ENCODE assay signal across 15 cellular contexts in genomic region chr9:127213859-127214258, GRCh38.
"Had no signal": no experiment of that assay in that cellular context is flagged by ENCODE, and none has a peak within 500 bp of the region (broad histone marks: within the 10 kb centered on the region; RNA-seq: fewer than 3 reads in every experiment).

No MANE protein-coding gene starts in this region.

- H3K36me3 Mint-ChIP-seq: activated CD8-positive, alpha-beta memory T cell treated with anti-CD3 and anti-CD28 coated beads, Interleukin-2, amount 10 ng/mL, durations not matched to agents 7 days and 5 days; activated naive CD4-positive, alpha-beta T cell treated with anti-CD3 and anti-CD28 coated beads, Interleukin-2, amount 50 U/mL, for 24 hours; activated naive CD8-positive, alpha-beta T cell treated with anti-CD3 and anti-CD28 coated beads, Interleukin-2, amount 10 ng/mL, durations not matched to agents 7 days and 5 days; T-cell; WTC11 had no signal

- H3K9me3 ChIP-seq: ascending aorta, Peyer's patch had no signal

- H3K4me1 ChIP-seq: ascending aorta, Peyer's patch had no signal

- DNase-seq: NCI-H1436 treated with DMSO at 0.1 percent for 48 hours, SIG-M5 had no signal

- H3K27me3 ChIP-seq: ascending aorta, cardiac muscle cell, Peyer's patch had no signal

- H3K4me2 ChIP-seq: KMS-11 had no signal

- H3K4me1 Mint-ChIP-seq: activated CD8-positive, alpha-beta memory T cell treated with anti-CD3 and anti-CD28 coated beads, Interleukin-2, amount 10 ng/mL, durations not matched to agents 7 days and 5 days; activated naive CD4-positive, alpha-beta T cell treated with anti-CD3 and anti-CD28 coated beads, Interleukin-2, amount 50 U/mL, for 24 hours; central memory CD8-positive, alpha-beta T cell had no signal

- H3K9ac ChIP-seq: KMS-11 had no signal

- H3K27me3 Mint-ChIP-seq: activated CD4-positive, alpha-beta T cell treated with anti-CD3 and anti-CD28 coated beads for 36 hours; activated CD8-positive, alpha-beta memory T cell treated with anti-CD3 and anti-CD28 coated beads, Interleukin-2, amount 10 ng/mL, durations not matched to agents 7 days and 5 days; activated naive CD4-positive, alpha-beta T cell treated with anti-CD3 and anti-CD28 coated beads, Interleukin-2, amount 50 U/mL, for 24 hours; central memory CD8-positive, alpha-beta T cell had no signal

- H3K27ac ChIP-seq: ascending aorta, cardiac muscle cell, KMS-11, Peyer's patch had no signal

- H3K4me3 ChIP-seq: ascending aorta, cardiac muscle cell, Peyer's patch had no signal

- H3K36me3 ChIP-seq: ascending aorta, cardiac muscle cell had no signal

- H3K27ac Mint-ChIP-seq: activated CD4-positive, alpha-beta T cell treated with anti-CD3 and anti-CD28 coated beads for 36 hours; activated CD4-positive, alpha-beta T cell treated with anti-CD3 and anti-CD28 coated beads, Interleukin-2, amount 10 ng/mL, durations not matched to agents 7 days and 5 days; activated CD8-positive, alpha-beta memory T cell treated with anti-CD3 and anti-CD28 coated beads, Interleukin-2, amount 10 ng/mL, durations not matched to agents 7 days and 5 days; activated naive CD4-positive, alpha-beta T cell treated with anti-CD3 and anti-CD28 coated beads, Interleukin-2, amount 50 U/mL, for 24 hours; activated naive CD8-positive, alpha-beta T cell treated with anti-CD3 and anti-CD28 coated beads, Interleukin-2, amount 10 ng/mL, durations not matched to agents 7 days and 5 days; T-cell; WTC11 had no signal

- H3K9me3 Mint-ChIP-seq: activated CD4-positive, alpha-beta T cell treated with anti-CD3 and anti-CD28 coated beads, Interleukin-2, amount 10 ng/mL, durations not matched to agents 7 days and 5 days; activated naive CD4-positive, alpha-beta T cell treated with anti-CD3 and anti-CD28 coated beads, Interleukin-2, amount 50 U/mL, for 24 hours; activated naive CD8-positive, alpha-beta T cell treated with anti-CD3 and anti-CD28 coated beads, Interleukin-2, amount 10 ng/mL, durations not matched to agents 7 days and 5 days; central memory CD8-positive, alpha-beta T cell; T-cell; WTC11 had no signal

- H3K4me3 Mint-ChIP-seq: activated CD4-positive, alpha-beta T cell treated with anti-CD3 and anti-CD28 coated beads for 36 hours; activated CD4-positive, alpha-beta T cell treated with anti-CD3 and anti-CD28 coated beads, Interleukin-2, amount 10 ng/mL, durations not matched to agents 7 days and 5 days; activated CD8-positive, alpha-beta memory T cell treated with anti-CD3 and anti-CD28 coated beads, Interleukin-2, amount 10 ng/mL, durations not matched to agents 7 days and 5 days; activated naive CD4-positive, alpha-beta T cell treated with anti-CD3 and anti-CD28 coated beads, Interleukin-2, amount 50 U/mL, for 24 hours; activated naive CD8-positive, alpha-beta T cell treated with anti-CD3 and anti-CD28 coated beads, Interleukin-2, amount 10 ng/mL, durations not matched to agents 7 days and 5 days; central memory CD8-positive, alpha-beta T cell; T-cell; T-helper 17 cell; WTC11 had no signal
